ENCODE assay signal across 8 cellular contexts in genomic region chr2:202265467-202266277, GRCh38. TPM values are rescaled to one million over a fixed set of nuclear protein-coding genes. Genes with fewer than 3 reads are reported as not detected.
DNase-seq lines count a peak whose midpoint lies in the region; ATAC-seq, FAIRE-seq and TF ChIP-seq lines count a peak whose summit lies in the region.

Gene NOP58, plus strand, starts transcription at chr2:202265763. Its CDS starts 179 bp downstream, at chr2:202265942.

- no peak within 1 kb of the TSS for H3K14ac ChIP-seq in H1 (ENCODE audit: insufficient read length)

- peak within 1 kb of the TSS; percentile 5 for H2BK120ac ChIP-seq in H1 (replicated peaks; ENCODE audit: low read depth, low read length)

- peak within 1 kb of the TSS; percentile 67 for H3K4me3 Mint-ChIP-seq in memory B cell

- peak within 1 kb of the TSS; percentile 100 for H4K8ac ChIP-seq in H1 (ENCODE audit: extremely low read depth, insufficient read depth, low read length)

- ATAC-seq in GM21360 (IDR thresholded peaks at IDR 0.05; ENCODE audit: unreplicated experiment) = peak; percentile 80
- ATAC-seq in memory B cell (ENCODE audit: low read depth) = peak; percentile 82

- H3K27me3 Mint-ChIP-seq in memory B cell = no peaks in the 10 kb centered on the region

- no peak for TF ChIP-seq RAD21 in H1 (IDR thresholded peaks at IDR 0.05 in 1 of 2, conservative IDR thresholded peaks at IDR 0.05 in 1 of 2; ENCODE audit: low read depth in 2 of 2, low read length in 2 of 2)

- POLR2A ChIA-PET in H1 (lab: Charles Lee; ENCODE audit: partially characterized antibody) = interaction anchor here (1.0 to 11.9 kb wide), 6 partner anchors 10 to 29 kb away, joined by 3 to 126 read pairs (median 6); partner anchors contain the start of gene SUMO1

- H3K9me3 Mint-ChIP-seq in memory B cell = no peaks in the 10 kb centered on the region

- H2BK12ac ChIP-seq in H1 (ENCODE audit: low read depth, low read length) = peak within 1 kb of the TSS; percentile 94; the same call in 1 of the 2 replicates

- peak within 1 kb of the TSS; percentile 99 for H3K4ac ChIP-seq in H1 (replicated peaks; ENCODE audit: insufficient read length, low read depth, low read length)

- no peaks in the 10 kb centered on the region for H3K36me3 ChIP-seq in H1 (ENCODE audit: control insufficient read depth in 2 of 4, insufficient read depth in 4 of 4, low read length in 3 of 4)

- CTCF ChIA-PET in H1 (lab: Charles Lee; ENCODE audit: partially characterized antibody) = no interaction called here

- H2AK5ac ChIP-seq in H1 (ENCODE audit: low read depth, low read length) = peak within 1 kb of the TSS; percentile 98

- 2% methylated on average over 37 of the region's 54 CpGs; no CpG with 5 or more reads in 1 of the 2 experiments for WGBS in H1 (ENCODE audit: extremely low coverage in 1 of 2, insufficient coverage in 1 of 2, insufficient read length in 1 of 2, insufficient replicate concordance in 2 of 2, low coverage in 1 of 2, low lambda C conversion rate in 2 of 2, missing lambda C conversion rate in 1 of 2), 2 experiments

- no peak for TF ChIP-seq CTCF in H1 (IDR thresholded peaks at IDR 0.05; ENCODE audit: control extremely low read depth in 1 of 3, insufficient read depth in 1 of 3, low read depth in 1 of 3, low read length in 3 of 3)

- H3K4me2 ChIP-seq in H1 (ENCODE audit: insufficient read depth in 1 of 2, low read depth in 2 of 2, low read length in 2 of 2) = peak within 1 kb of the TSS; percentile 91 to 97

- peaks cover 24 to 26% of the 10 kb centered on the region in 2 experiments for H4K20me1 ChIP-seq in H1 (replicated peaks in 1 of 2; ENCODE audit: control insufficient read depth in 1 of 2, insufficient read depth in 2 of 2, low read length in 2 of 2)

- H3K27me3 ChIP-seq in H1 (replicated peaks in 1 of 4; ENCODE audit: control insufficient read depth in 3 of 4, extremely low read depth in 1 of 4, insufficient read depth in 3 of 4, low read length in 3 of 4) = no peaks in the 10 kb centered on the region

- peak within 1 kb of the TSS; percentile 99 for H3K27ac ChIP-seq in H1 (ENCODE audit: low read depth, low read length)

- peak within 1 kb of the TSS; percentile 83 to 100 (median 99) for H3K4me3 ChIP-seq in H1 (ENCODE audit: extremely low read depth in 1 of 4, insufficient read depth in 2 of 4, low read depth in 3 of 4, low read length in 4 of 4)

- peak within 1 kb of the TSS; percentile 98 for H4K5ac ChIP-seq in H1 (ENCODE audit: insufficient read length, low read depth, low read length)

- H2BK20ac ChIP-seq in H1 (ENCODE audit: low read length) = no peak within 1 kb of the TSS

- no peaks in the 10 kb centered on the region for H3K36me3 Mint-ChIP-seq in memory B cell

- H3K9me3 ChIP-seq in H1 (ENCODE audit: insufficient read depth in 2 of 2, low read depth in 1 of 2, low read length in 1 of 2) = no peaks in the 10 kb centered on the region

- H2AFZ ChIP-seq in H1 (ENCODE audit: low read length) = no peak within 1 kb of the TSS; the same call in 1 of the 2 replicates

- no peak for TF ChIP-seq EP300 in H1 (IDR thresholded peaks at IDR 0.05; ENCODE audit: borderline replicate concordance in 1 of 2, low read depth in 2 of 2, low read length in 2 of 2)

- peaks cover 49 to 52% of the 10 kb centered on the region in 2 experiments for H3K79me2 ChIP-seq in H1 (ENCODE audit: control insufficient read depth in 1 of 2, insufficient read depth in 2 of 2, low read length in 2 of 2)

- DNase-seq in COLO668 (lab: John Stamatoyannopoulos, UW; ENCODE audit: unreplicated experiment) = peak; percentile 93
- DNase-seq in HT1080 (ENCODE audit: low read depth) = peak; percentile 92
- DNase-seq in NOMO-1 treated with DMSO at 0.1 percent for 48 hours (lab: John Stamatoyannopoulos, UW; ENCODE audit: unreplicated experiment) = peak; percentile 96
- peak; percentile 77 to 84 for DNase-seq in activated CD8-positive, alpha-beta memory T cell treated with anti-CD3 and anti-CD28 coated beads for 4 hours (ENCODE audit: low read depth in 2 of 2)
- peak; percentile 49 to 88 for DNase-seq in H1 (ENCODE audit: low read depth in 1 of 2, low spot score in 2 of 2)
- peak; percentile 78 to 85 for DNase-seq in memory B cell (ENCODE audit: low spot score in 2 of 2)
- peak; percentile 77 for DNase-seq in stimulated activated CD8-positive, alpha-beta memory T cell treated with anti-CD3 and anti-CD28 coated beads, Interleukin-12 subunit alpha, Interleukin-12 subunit beta, amount 100 ng/mL, for 24 hours (ENCODE audit: extremely low read depth)

- peak within 1 kb of the TSS; percentile 91 to 100 (median 100) for H3K9ac ChIP-seq in H1 (replicated peaks in 1 of 4; ENCODE audit: extremely low read depth in 1 of 4, low read depth in 3 of 4, low read length in 3 of 4)

- H2BK15ac ChIP-seq in H1 (ENCODE audit: low read length) = 0 out of 2 replicates have a peak within 1 kb of the TSS, but pooled peaks have one; percentile 81

- peaks cover 0 to 3% (median 1%) of the 10 kb centered on the region in 4 experiments; a peak in 2 of 7 replicates for H3K4me1 ChIP-seq in H1 (replicated peaks in 1 of 4; ENCODE audit: control insufficient read depth in 3 of 4, insufficient read depth in 4 of 4, low read length in 3 of 4)

- H2BK5ac ChIP-seq in H1 (ENCODE audit: low read depth, low read length) = peak within 1 kb of the TSS; percentile 99

- no peak within 1 kb of the TSS for H3K27ac Mint-ChIP-seq in memory B cell

- FAIRE-seq in H1 (lab: Jason Lieb, UNC) = peak; percentile 55

- H3K18ac ChIP-seq in H1 (ENCODE audit: extremely low read depth, low read length) = peak within 1 kb of the TSS; percentile 88

- H3K79me1 ChIP-seq in H1 (ENCODE audit: low read depth, low read length) = 0 out of 2 replicates have a peak, but pooled peaks cover 2% of the 10 kb centered on the region

- peak; percentile 99 for TF ChIP-seq POLR2A in H1 (IDR thresholded peaks at IDR 0.05; ENCODE audit: control extremely low read depth in 1 of 2, low read depth in 2 of 2, low read length in 2 of 2)

- H3K4me1 Mint-ChIP-seq in memory B cell = peaks cover 9% of the 10 kb centered on the region

- H3K56ac ChIP-seq in H1 (replicated peaks; ENCODE audit: insufficient read length, low read depth, low read length) = peak within 1 kb of the TSS; percentile 32

- peak within 1 kb of the TSS; percentile 0 for H3K23ac ChIP-seq in H1 (ENCODE audit: insufficient read length)

- H3K23me2 ChIP-seq in H1 (ENCODE audit: low read depth, low read length) = peaks cover 5% of the 10 kb centered on the region

- H4K91ac ChIP-seq in H1 (replicated peaks; ENCODE audit: insufficient read length, low read length) = peak within 1 kb of the TSS; percentile 99

TF ChIP-seq in H1, 55 proteins besides CTCF, POLR2A, EP300 and RAD21 (continues in another document):
- TF ChIP-seq TBP (IDR thresholded peaks at IDR 0.05; ENCODE audit: low read depth, low read length) = peak; percentile 96
- no peak for TF ChIP-seq SIX5 (IDR thresholded peaks at IDR 0.05; ENCODE audit: low read depth, low read length)
- no peak for TF ChIP-seq CEBPB (IDR thresholded peaks at IDR 0.05; ENCODE audit: low read depth, low read length)
- TF ChIP-seq HDAC6 (IDR thresholded peaks at IDR 0.05; ENCODE audit: low read depth, low read length) = no peak
- TF ChIP-seq CHD1 (IDR thresholded peaks at IDR 0.05; ENCODE audit: low read depth, low read length) = no peak
- TF ChIP-seq EZH2 (IDR thresholded peaks at IDR 0.05; ENCODE audit: low read depth, low read length, severe bottlenecking) = no peak
- TF ChIP-seq CTBP2 (IDR thresholded peaks at IDR 0.05; ENCODE audit: borderline replicate concordance, insufficient read depth, insufficient read length, low read length) = no peak
- TF ChIP-seq NANOG (IDR thresholded peaks at IDR 0.05; ENCODE audit: insufficient read depth, low read depth, low read length, poor library complexity, severe bottlenecking) = no peak
- TF ChIP-seq GTF2F1 (IDR thresholded peaks at IDR 0.05; ENCODE audit: borderline replicate concordance, low read depth, low read length) = peak; percentile 88
- no peak for TF ChIP-seq BCL11A (IDR thresholded peaks at IDR 0.05; ENCODE audit: low read depth in 2 of 2, low read length in 2 of 2)
- no peak for TF ChIP-seq JUN (IDR thresholded peaks at IDR 0.05; ENCODE audit: low read depth, low read length)
- TF ChIP-seq SAP30 (IDR thresholded peaks at IDR 0.05; ENCODE audit: insufficient read depth, insufficient replicate concordance, low read length) = peak; percentile 87
- TF ChIP-seq BACH1 (IDR thresholded peaks at IDR 0.05; ENCODE audit: low read length) = no peak
- peak; percentile 66 for TF ChIP-seq ASH2L (IDR thresholded peaks at IDR 0.05; ENCODE audit: low read length)
- peak; percentile 97 for TF ChIP-seq PHF8 (conservative IDR thresholded peaks at IDR 0.05; ENCODE audit: low read depth, low read length)
- peak; percentile 80 for TF ChIP-seq CHD2 (IDR thresholded peaks at IDR 0.05; ENCODE audit: low read length)
- TF ChIP-seq SRF (IDR thresholded peaks at IDR 0.05; ENCODE audit: low read depth, low read length) = no peak
- peak; percentile 67 for TF ChIP-seq BRCA1 (IDR thresholded peaks at IDR 0.05; ENCODE audit: low read depth, low read length)
- TF ChIP-seq EGR1 (IDR thresholded peaks at IDR 0.05; ENCODE audit: borderline replicate concordance, low read depth, low read length) = no peak
- TF ChIP-seq USF2 (IDR thresholded peaks at IDR 0.05; ENCODE audit: low read length) = no peak
- TF ChIP-seq SP1 (IDR thresholded peaks at IDR 0.05; ENCODE audit: low read depth, low read length) = peak; percentile 32; the same call in 1 of the 2 replicates

RNA-seq across cellular contexts. Expression of gene NOP58, which starts in this region (rescaled TPM):
- total RNA-seq in HT1080 (2014; rRNA removed; shearing (Covaris generic)) = 115 and 116 TPM in 2 replicates
- polyA plus RNA-seq in HT1080 (2015; cell fraction: cytosol; rRNA removed) = 99.5 and 118 TPM in 2 replicates
- 289 and 298 TPM in 2 replicates for polyA plus RNA-seq in HT1080 (2015; cell fraction: nucleus; rRNA removed)
- total RNA-seq in H1 (2021; fragmentation: NEBNext Ultra II Directional; extraction: Animal tissue kit (Norgen Biotek cat#: 25700)) = 128 and 133 TPM in 2 replicates
- 38.9 and 41.5 TPM in 2 replicates for polyA plus RNA-seq in H1 (2011; rRNA removed)
- 76.2 TPM for polyA plus RNA-seq in H1 (2011; cell fraction: cytosol; rRNA removed)
- polyA plus RNA-seq in H1 (2011; cell fraction: nucleus; rRNA removed) = 47.4 TPM
- polyA plus RNA-seq in H1 (2012, experiment 1 of 2) = 97.0 to 148 TPM (median 108 TPM) in 4 replicates
- 10.5 TPM for polyA plus RNA-seq in H1 (2012, experiment 2 of 2)
- 222 TPM for polyA plus RNA-seq in H1 (2013, experiment 1 of 2)
- polyA plus RNA-seq in H1 (2013, experiment 2 of 2) = 204 TPM
- 42.4 and 42.9 TPM in 2 replicates for polyA minus RNA-seq in H1 (2011; rRNA and poly(A)+ RNA removed)
- 55.5 TPM for polyA minus RNA-seq in H1 (2011; cell fraction: cytosol; rRNA and poly(A)+ RNA removed)
- polyA minus RNA-seq in H1 (2011; cell fraction: nucleus; rRNA and poly(A)+ RNA removed) = 193 TPM

Comparison
In these comparisons a context has a peak if more than half of its experiments do, and no peak if none do; other contexts are left out.
1. Peak in every context shown above with its lines: DNase-seq, ATAC-seq, H3K4me3 ChIP-seq and H3K27ac ChIP-seq.